ENCODE assay signal across 11 cellular contexts in the genomic region with DNA sequence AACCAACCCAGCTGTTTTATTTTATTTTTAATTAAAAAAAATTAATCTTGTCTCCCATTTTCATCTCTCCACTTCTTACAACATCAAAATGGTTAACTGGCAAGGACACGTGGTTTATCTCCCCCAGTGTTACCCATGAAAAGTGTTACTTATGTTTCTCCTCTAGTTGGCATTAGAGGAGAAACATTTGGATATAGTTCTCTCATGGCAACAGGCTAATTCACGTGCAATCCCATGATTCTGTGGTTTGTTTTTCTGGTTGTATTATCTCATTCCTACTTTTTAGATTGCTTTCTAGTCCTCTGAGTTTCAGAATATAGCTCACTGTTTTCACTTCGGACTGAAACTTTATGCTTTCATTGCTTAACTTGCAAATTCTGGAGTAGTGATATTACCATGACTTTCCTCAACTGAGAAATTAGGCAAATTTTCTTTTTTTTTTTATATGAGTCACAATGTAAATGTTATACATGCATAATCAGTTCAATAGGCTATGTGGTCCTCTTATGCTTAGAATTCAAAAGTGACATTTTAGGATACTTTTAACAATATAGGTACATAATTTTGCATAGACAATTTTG. TPM values are rescaled to one million over a fixed set of nuclear protein-coding genes. Genes with fewer than 3 reads are reported as not detected.
"Had no signal": no experiment of that assay in that cellular context is flagged by ENCODE, and none has a peak within 500 bp of the region (broad histone marks: within the 10 kb centered on the region; RNA-seq: fewer than 3 reads in every experiment).

No MANE protein-coding gene starts in this region.

- H3K36me3 ChIP-seq: HAP-1 had no signal

- DNase-seq: GM23248, GOT3, H7, HFFc6, KBM-7 had no signal

- H3K27ac Mint-ChIP-seq: HFFc6, IgD-negative memory B cell had no signal

- H3K9ac ChIP-seq: GM23248 had no signal

- H3K27me3 Mint-ChIP-seq: IgD-negative memory B cell had no signal

- H2AFZ ChIP-seq: GM23248 had no signal

- H3K4me1 ChIP-seq: HAP-1 had no signal

- H3K36me3 Mint-ChIP-seq: IgD-negative memory B cell had no signal

- H3K27ac ChIP-seq: GM23248, HL-60 had no signal

- H3K4me3 Mint-ChIP-seq: HFFc6, IgD-negative memory B cell had no signal

- H3K4me1 Mint-ChIP-seq: IgD-negative memory B cell had no signal

- ATAC-seq: HCT116, HepG2 had no signal

- H3K9me3 ChIP-seq: HAP-1 had no signal

- H3K4me3 ChIP-seq: GM23248, HAP-1 had no signal

RNA-seq across cellular contexts. Expression of gene LHFPL3, which starts 42.9 kb away (rescaled TPM):
- total RNA-seq: GM23248, HepG2, HFFc6, HT1080 had no signal
